Comparison of ENCODE assay signal across 31 cellular contexts in genomic region chr2:38565333-38565732, GRCh38.
"Had no signal": no experiment of that assay in that cellular context is flagged by ENCODE, and none has a peak within 500 bp of the region (broad histone marks: within the 10 kb centered on the region; RNA-seq: fewer than 3 reads in every experiment).

No MANE protein-coding gene starts in this region.

- FAIRE-seq: bronchial epithelial cell, colon, TTC549 had no signal

- H3K27me3 ChIP-seq: ascending aorta, cardiac muscle cell had no signal

- H3K4me3 ChIP-seq: ascending aorta, cardiac muscle cell had no signal

- ATAC-seq: activated CD4-positive, alpha-beta T cell treated with anti-CD3 and anti-CD28 coated beads for 36 hours; activated CD4-positive, CD25-positive, alpha-beta regulatory T cell treated with anti-CD3 and anti-CD28 coated beads, Interleukin-2, amount 50 U/mL, for 24 hours; activated CD8-positive, alpha-beta memory T cell treated with anti-CD3 and anti-CD28 coated beads, Interleukin-2, amount 10 ng/mL, durations not matched to agents 7 days and 5 days; activated CD8-positive, alpha-beta T cell treated with anti-CD3 and anti-CD28 coated beads, Interleukin-2, amount 10 ng/mL, durations not matched to agents 7 days and 5 days; activated naive CD8-positive, alpha-beta T cell treated with anti-CD3 and anti-CD28 coated beads, Interleukin-2, amount 50 U/mL, for 24 hours had no signal

- H3K27ac ChIP-seq: ascending aorta, cardiac muscle cell, VCaP had no signal

- H3K9me3 ChIP-seq: ascending aorta had no signal

- DNase-seq: activated CD4-positive, alpha-beta memory T cell treated with anti-CD3 and anti-CD28 coated beads, Interleukin-2, amount 10 ng/mL, durations not matched to agents 7 days and 5 days; activated CD4-positive, alpha-beta T cell treated with anti-CD3 and anti-CD28 coated beads for 1 hour; activated CD4-positive, alpha-beta T cell treated with anti-CD3 and anti-CD28 coated beads for 36 hours; activated CD4-positive, alpha-beta T cell treated with anti-CD3 and anti-CD28 coated beads for 48 hours; activated CD4-positive, alpha-beta T cell treated with anti-CD3 and anti-CD28 coated beads, Interleukin-2, amount 10 ng/mL, durations not matched to agents 7 days and 5 days; activated CD4-positive, alpha-beta T cell treated with anti-CD3 and anti-CD28 coated beads, Interleukin-2, amount 50 U/mL, for 48 hours; activated CD4-positive, CD25-positive, alpha-beta regulatory T cell; activated CD8-positive, alpha-beta memory T cell treated with anti-CD3 and anti-CD28 coated beads for 24 hours; activated CD8-positive, alpha-beta memory T cell treated with anti-CD3 and anti-CD28 coated beads, Interleukin-2, amount 10 ng/mL, durations not matched to agents 7 days and 5 days; activated CD8-positive, alpha-beta memory T cell treated with anti-CD3 and anti-CD28 coated beads, Interleukin-2, amount 50 U/mL, for 48 hours; activated CD8-positive, alpha-beta T cell treated with anti-CD3 and anti-CD28 coated beads, Interleukin-2, amount 10 ng/mL, durations not matched to agents 7 days and 5 days; activated effector memory CD4-positive, alpha-beta T cell treated with Interleukin-2 at 50 U/mL for 16 hours; activated gamma-delta T cell; activated naive CD4-positive, alpha-beta T cell treated with anti-CD3 and anti-CD28 coated beads, Interleukin-2, amount 10 ng/mL, durations not matched to agents 7 days and 5 days; activated naive CD4-positive, alpha-beta T cell treated with Interleukin-2 at 50 U/mL for 16 hours; activated naive CD8-positive, alpha-beta T cell treated with anti-CD3 and anti-CD28 coated beads, Interleukin-2, amount 10 ng/mL, durations not matched to agents 7 days and 5 days; activated naive CD8-positive, alpha-beta T cell treated with anti-CD3 and anti-CD28 coated beads, Interleukin-2, amount 50 U/mL, for 24 hours; activated T-cell treated with anti-CD3 and anti-CD28 coated beads, Interleukin-2, amount 50 U/mL, for 24 hours; activated T-cell treated with anti-CD3 and anti-CD28 coated beads, Interleukin-2, amount 50 U/mL, for 48 hours; amygdala; anterior cingulate cortex; caudate nucleus; T-helper 2 cell; T-helper 9 cell had no signal
